In genomic region chrX:103100484-103100883, GRCh38 we compare ENCODE assay signal across 10 cellular contexts. TPM values are rescaled to one million over a fixed set of nuclear protein-coding genes. Genes with fewer than 3 reads are reported as not detected.
"Had no signal": no experiment of that assay in that cellular context is flagged by ENCODE, and none has a peak within 500 bp of the region (broad histone marks: within the 10 kb centered on the region; RNA-seq: fewer than 3 reads in every experiment).

No MANE protein-coding gene starts in this region.

- H3K9ac ChIP-seq: GM23248, KMS-11 had no signal

- H3K4me1 Mint-ChIP-seq: IgD-negative memory B cell had no signal

- H3K4me3 Mint-ChIP-seq: H9, IgD-negative memory B cell had no signal

- H3K27ac Mint-ChIP-seq: H9, IgD-negative memory B cell had no signal

- H3K36me3 Mint-ChIP-seq: IgD-negative memory B cell had no signal

- H3K4me2 ChIP-seq: KMS-11 had no signal

- ATAC-seq: HepG2 had no signal

- FAIRE-seq: H1, H54, HepG2, HTR-8/SVneo had no signal

- H3K27ac ChIP-seq: GM23248, KMS-11 had no signal

- H2AFZ ChIP-seq: GM23248 had no signal

- DNase-seq: GM23248, H9, KBM-7 had no signal

- H3K4me3 ChIP-seq: GM23248 had no signal

RNA-seq across cellular contexts. Expression of gene NXF3, which starts 7.5 kb away (rescaled TPM):
- total RNA-seq: H1, H9, HepG2, HT-29 had no signal
- polyA plus RNA-seq: IgD-negative memory B cell had no signal

RNA-seq across cellular contexts. Expression of gene BEX1, which starts 36.5 kb away (rescaled TPM):
- total RNA-seq: HT-29 had no signal
- polyA plus RNA-seq: IgD-negative memory B cell had no signal
